Comparison of ENCODE assay signal across 13 cellular contexts in the genomic region with DNA sequence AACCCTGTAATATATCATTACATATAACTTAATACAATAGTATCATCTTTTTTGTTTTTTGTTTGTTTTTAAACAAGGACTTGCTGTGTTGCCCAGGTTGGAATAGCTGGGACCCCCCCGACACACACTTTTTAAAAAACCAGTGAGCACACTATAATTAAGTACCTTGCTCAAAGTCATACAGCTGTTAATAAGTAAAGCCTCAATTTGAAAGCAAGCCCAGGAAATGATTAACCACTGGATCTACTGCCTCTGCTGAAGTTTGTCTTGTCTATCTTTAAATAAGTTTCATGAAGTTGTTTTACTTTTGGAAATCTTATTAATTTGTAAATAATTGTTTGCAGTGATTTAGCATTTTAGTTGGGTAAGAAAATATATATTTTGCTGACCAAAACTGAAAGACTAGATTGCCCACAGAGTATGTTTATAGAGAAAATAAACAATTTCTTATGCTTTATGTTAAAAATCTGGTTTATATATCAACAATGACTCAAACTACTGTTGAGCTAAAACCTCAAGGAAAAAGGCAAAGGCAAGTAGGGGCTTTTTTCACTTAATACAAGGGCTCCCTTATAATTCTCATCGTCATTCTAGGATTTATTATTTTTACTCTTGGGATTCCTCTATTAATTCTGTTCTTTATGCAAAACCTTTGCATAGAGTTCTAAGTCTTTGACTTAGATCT. TPM values are rescaled to one million over a fixed set of nuclear protein-coding genes. Genes with fewer than 3 reads are reported as not detected.
DNase-seq lines count a peak whose midpoint lies in the region; ATAC-seq and FAIRE-seq lines count a peak whose summit lies in the region.
"Had no signal": no experiment of that assay in that cellular context is flagged by ENCODE, and none has a peak within 500 bp of the region (broad histone marks: within the 10 kb centered on the region; RNA-seq: fewer than 3 reads in every experiment).

No MANE protein-coding gene starts in this region.

- WGBS in small intestine, 3 donors, result 41 to 53% (median 47%) methylated on average over 2 of the region's 2 CpGs

- H3K27ac ChIP-seq in small intestine (ENCODE audit: low read depth in 1 of 2, low read length in 1 of 2), result no peak overlapping the region
- H3K27ac ChIP-seq: esophagus muscularis mucosa had no signal

- DNase-seq in small intestine, result peak; percentile 21
- no peak for DNase-seq in occipital lobe (lab: John Stamatoyannopoulos, UW)
- DNase-seq in activated CD4-positive, CD25-positive, alpha-beta regulatory T cell (lab: John Stamatoyannopoulos, UW), result no peak
- DNase-seq in activated gamma-delta T cell treated with Interleukin-2 at 50 U/mL for 16 hours, result no peak
- DNase-seq: activated CD4-positive, alpha-beta memory T cell treated with anti-CD3 and anti-CD28 coated beads, Interleukin-2, amount 10 ng/mL, durations not matched to agents 7 days and 5 days; CD4-positive, alpha-beta memory T cell; NCI-H345; PC-3; right cardiac atrium had no signal

- H3K36me3 ChIP-seq in small intestine (ENCODE audit: control insufficient read depth in 2 of 2, insufficient read depth in 2 of 2, low read length in 2 of 2), result no peaks in the 10 kb centered on the region
- H3K36me3 ChIP-seq: esophagus muscularis mucosa had no signal

- no peaks in the 10 kb centered on the region for H3K9me3 ChIP-seq in small intestine (ENCODE audit: control insufficient read depth, low read depth)
- H3K9me3 ChIP-seq: esophagus muscularis mucosa had no signal

- H3K27me3 ChIP-seq in small intestine (ENCODE audit: control insufficient read depth in 2 of 2, insufficient read depth in 2 of 2, low read length in 2 of 2), result no peaks in the 10 kb centered on the region

- H3K4me1 ChIP-seq in small intestine (ENCODE audit: control insufficient read depth in 2 of 2, insufficient read depth in 1 of 2, low read depth in 1 of 2, low read length in 1 of 2), result peaks cover 0 to 3% of the 10 kb centered on the region in 2 donors

- FAIRE-seq in small intestine (lab: Jason Lieb, UNC), result peak; percentile 61

- no peak overlapping the region for H3K4me3 ChIP-seq in small intestine (ENCODE audit: low read depth in 1 of 2, low read length in 2 of 2)
- H3K4me3 ChIP-seq: esophagus muscularis mucosa had no signal

- ATAC-seq in GM19395 (IDR thresholded peaks at IDR 0.05; ENCODE audit: unreplicated experiment), result peak; percentile 88
- peak; percentile 79 for ATAC-seq in HG02763 (IDR thresholded peaks at IDR 0.05; ENCODE audit: unreplicated experiment)
- peak; percentile 67 for ATAC-seq in HG03558 (IDR thresholded peaks at IDR 0.05; ENCODE audit: extremely low read depth, unreplicated experiment)
- ATAC-seq: PC-3, right cardiac atrium had no signal

RNA-seq across cellular contexts. Expression of a gene that starts 5.8 kb away (rescaled TPM):
- 10 to 100 TPM in 1 of 3 donors, 1 to 10 TPM in 2; 6.8 to 10.3 (median 9.9) TPM for polyA plus RNA-seq in small intestine
- 76.3 TPM for total RNA-seq in occipital lobe

RNA-seq across cellular contexts. Expression of a gene that starts 54.0 kb away (rescaled TPM):
- 10 to 100 TPM; 19.9 to 95.7 (median 50.5) TPM for polyA plus RNA-seq in small intestine
- 10.3 TPM for total RNA-seq in occipital lobe

RNA-seq across cellular contexts. Expression of a gene that starts 54.4 kb away (rescaled TPM):
- polyA plus RNA-seq in small intestine, result 10 to 100 TPM; 38.5 to 48.9 (median 48.5) TPM
- 20.1 TPM for total RNA-seq in occipital lobe
